Comparison of ENCODE assay signal across 8 cellular contexts in genomic region chr3:45596290-45596791, GRCh38. TPM values are rescaled to one million over a fixed set of nuclear protein-coding genes. Genes with fewer than 3 reads are reported as not detected.
DNase-seq lines count a peak whose midpoint lies in the region; ATAC-seq and TF ChIP-seq lines count a peak whose summit lies in the region.

No MANE protein-coding gene starts in this region.

- no peaks in the 10 kb centered on the region for H3K27me3 Mint-ChIP-seq in CD4-positive, CD25-positive, alpha-beta regulatory T cell
- no peaks in the 10 kb centered on the region for H3K27me3 Mint-ChIP-seq in activated naive CD8-positive, alpha-beta T cell treated with anti-CD3 and anti-CD28 coated beads for 36 hours
- H3K27me3 Mint-ChIP-seq in mesothelial cell of epicardium (ENCODE audit: low read depth): no peaks in the 10 kb centered on the region

- peaks cover 6% of the 10 kb centered on the region for H3K36me3 ChIP-seq in CD4-positive, CD25-positive, alpha-beta regulatory T cell (ENCODE audit: control insufficient read depth, insufficient read depth, low read length)

- H3K27ac Mint-ChIP-seq in CD4-positive, CD25-positive, alpha-beta regulatory T cell: peak overlapping the region; percentile 84 to 88 (median 88)
- H3K27ac Mint-ChIP-seq in activated naive CD8-positive, alpha-beta T cell treated with anti-CD3 and anti-CD28 coated beads for 36 hours: peak overlapping the region; percentile 55
- H3K27ac Mint-ChIP-seq in mesothelial cell of epicardium: no peak overlapping the region

- H3K9me3 Mint-ChIP-seq in CD4-positive, CD25-positive, alpha-beta regulatory T cell: no peaks in the 10 kb centered on the region
- no peaks in the 10 kb centered on the region for H3K9me3 Mint-ChIP-seq in activated naive CD8-positive, alpha-beta T cell treated with anti-CD3 and anti-CD28 coated beads for 36 hours
- no peaks in the 10 kb centered on the region for H3K9me3 Mint-ChIP-seq in mesothelial cell of epicardium

- H3K4me3 ChIP-seq in CD4-positive, CD25-positive, alpha-beta regulatory T cell (ENCODE audit: low read depth, low read length): peak overlapping the region; percentile 87

- H3K4me3 Mint-ChIP-seq in CD4-positive, CD25-positive, alpha-beta regulatory T cell: peak overlapping the region; percentile 82 to 93 (median 88)
- peak overlapping the region; percentile 92 for H3K4me3 Mint-ChIP-seq in activated naive CD8-positive, alpha-beta T cell treated with anti-CD3 and anti-CD28 coated beads for 36 hours
- peak overlapping the region; percentile 83 for H3K4me3 Mint-ChIP-seq in mesothelial cell of epicardium

- H3K36me3 Mint-ChIP-seq in CD4-positive, CD25-positive, alpha-beta regulatory T cell: peaks cover 12% of the 10 kb centered on the region
- H3K36me3 Mint-ChIP-seq in activated naive CD8-positive, alpha-beta T cell treated with anti-CD3 and anti-CD28 coated beads for 36 hours: peaks cover 37% of the 10 kb centered on the region
- H3K36me3 Mint-ChIP-seq in mesothelial cell of epicardium: peaks cover 3% of the 10 kb centered on the region

- ATAC-seq in CD4-positive, CD25-positive, alpha-beta regulatory T cell (ENCODE audit: low read depth in 2 of 2): no peak
- ATAC-seq in GM19324 (IDR thresholded peaks at IDR 0.05; ENCODE audit: low FRiP score, unreplicated experiment) (peak; percentile 42), HG03457 (IDR thresholded peaks at IDR 0.05; ENCODE audit: unreplicated experiment) (peak; percentile 33), esophagus mucosa (no peak)

- H3K4me1 ChIP-seq in CD4-positive, CD25-positive, alpha-beta regulatory T cell (ENCODE audit: control insufficient read depth, insufficient read depth, low read length, poor library complexity, severe bottlenecking): peaks cover 68% of the 10 kb centered on the region

- peak in 2 of 3 donors; percentile 4 to 44 for DNase-seq in CD4-positive, CD25-positive, alpha-beta regulatory T cell
- no peak for DNase-seq in activated naive CD8-positive, alpha-beta T cell treated with anti-CD3 and anti-CD28 coated beads for 36 hours
- DNase-seq in mesothelial cell of epicardium (ENCODE audit: low spot score in 2 of 2, unreplicated experiment in 2 of 2): no peak
- DNase-seq in nucleus accumbens (lab: John Stamatoyannopoulos, UW): no peak
- DNase-seq in OCI-M2 (lab: John Stamatoyannopoulos, UW; ENCODE audit: unreplicated experiment): no peak

- peak overlapping the region; percentile 19 for H3K27ac ChIP-seq in CD4-positive, CD25-positive, alpha-beta regulatory T cell (ENCODE audit: insufficient read depth, low read length, poor library complexity, severe bottlenecking)

- H3K4me1 Mint-ChIP-seq in CD4-positive, CD25-positive, alpha-beta regulatory T cell: peaks cover 28 to 84% (median 52%) of the 10 kb centered on the region in 4 donors
- peaks cover 67% of the 10 kb centered on the region for H3K4me1 Mint-ChIP-seq in activated naive CD8-positive, alpha-beta T cell treated with anti-CD3 and anti-CD28 coated beads for 36 hours
- peaks cover 41% of the 10 kb centered on the region for H3K4me1 Mint-ChIP-seq in mesothelial cell of epicardium

- H3K9me3 ChIP-seq in CD4-positive, CD25-positive, alpha-beta regulatory T cell (ENCODE audit: control insufficient read depth in 2 of 2, low read length in 2 of 2): no peaks in the 10 kb centered on the region

- TF ChIP-seq CTCF in mesothelial cell of epicardium (IDR thresholded peaks at IDR 0.05; ENCODE audit: unreplicated experiment): no peak

- H3K27me3 ChIP-seq in CD4-positive, CD25-positive, alpha-beta regulatory T cell (ENCODE audit: control insufficient read depth, insufficient read depth, low read length): no peaks in the 10 kb centered on the region

RNA-seq across cellular contexts. Expression of gene LIMD1, which starts 1.8 kb away (rescaled TPM):
- 46.3 TPM for total RNA-seq in CD4-positive, CD25-positive, alpha-beta regulatory T cell
- 10 to 100 TPM in 1 of 4 donors, 1 to 10 TPM in 3; 7.1 to 12.9 (median 8.2) TPM for polyA plus RNA-seq in CD4-positive, CD25-positive, alpha-beta regulatory T cell
- 10 to 100 TPM; 23.8 to 26.5 TPM for total RNA-seq in activated naive CD8-positive, alpha-beta T cell treated with anti-CD3 and anti-CD28 coated beads for 36 hours
- total RNA-seq in mesothelial cell of epicardium: 27.8 to 28.7 TPM (median 27.8 TPM) in 3 replicates
- total RNA-seq in esophagus mucosa: 13.5 TPM

Comparison
In these comparisons a context has a peak if more than half of its experiments do, and no peak if none do; other contexts are left out.
1. ATAC-seq: peak in GM19324 (single experiment) and HG03457 (single experiment); none in CD4-positive, CD25-positive, alpha-beta regulatory T cell (0 of 2) and esophagus mucosa (single experiment).
2. DNase-seq: peak in CD4-positive, CD25-positive, alpha-beta regulatory T cell (2 of 3); none in activated naive CD8-positive, alpha-beta T cell treated with anti-CD3 and anti-CD28 coated beads for 36 hours (single experiment), mesothelial cell of epicardium (0 of 2), nucleus accumbens (0 of 56) and OCI-M2 (single experiment).
3. Peak in every context shown above with its lines, with median percentiles within 50 percentile points of each other: H3K4me3 Mint-ChIP-seq.